Comparison of ENCODE assay signal across 1 cellular context in the genomic region with DNA sequence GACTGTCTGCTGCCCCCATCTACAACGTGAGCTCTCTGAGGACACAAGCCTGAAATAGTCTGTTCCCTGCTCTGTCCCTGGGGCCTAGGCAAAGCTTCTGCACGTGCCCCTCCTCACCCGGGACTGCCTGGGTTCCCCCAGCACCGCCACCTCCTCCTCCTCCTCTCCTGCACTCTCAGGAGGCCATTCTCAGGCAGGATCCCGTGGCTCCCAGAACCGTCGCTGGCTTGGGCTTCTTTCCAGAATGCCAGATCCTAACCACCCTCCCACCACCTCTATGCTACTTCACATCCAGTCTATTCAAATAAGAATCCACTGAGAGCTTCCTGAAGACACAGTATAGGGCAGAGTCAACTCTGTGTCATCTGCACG.
TF ChIP-seq lines count a peak whose summit lies in the region.

No MANE protein-coding gene starts in this region.

TF ChIP-seq in GM23338, 12 proteins besides CTCF, POLR2A, EP300 and RAD21:
- TF ChIP-seq, protein P1, sequence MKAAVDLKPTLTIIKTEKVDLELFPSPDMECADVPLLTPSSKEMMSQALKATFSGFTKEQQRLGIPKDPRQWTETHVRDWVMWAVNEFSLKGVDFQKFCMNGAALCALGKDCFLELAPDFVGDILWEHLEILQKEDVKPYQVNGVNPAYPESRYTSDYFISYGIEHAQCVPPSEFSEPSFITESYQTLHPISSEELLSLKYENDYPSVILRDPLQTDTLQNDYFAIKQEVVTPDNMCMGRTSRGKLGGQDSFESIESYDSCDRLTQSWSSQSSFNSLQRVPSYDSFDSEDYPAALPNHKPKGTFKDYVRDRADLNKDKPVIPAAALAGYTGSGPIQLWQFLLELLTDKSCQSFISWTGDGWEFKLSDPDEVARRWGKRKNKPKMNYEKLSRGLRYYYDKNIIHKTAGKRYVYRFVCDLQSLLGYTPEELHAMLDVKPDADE (IDR thresholded peaks at IDR 0.05), result no peak
TF ChIP-seq in GM23338: peak in this region for 0.
